9 cellular contexts compared by ENCODE assay signal in genomic region chr7:99324559-99324958, GRCh38.
DNase-seq lines count a peak whose midpoint lies in the region; ATAC-seq and TF ChIP-seq lines count a peak whose summit lies in the region.
"Had no signal": no experiment of that assay in that cellular context is flagged by ENCODE, and none has a peak within 500 bp of the region (broad histone marks: within the 10 kb centered on the region; RNA-seq: fewer than 3 reads in every experiment).

No MANE protein-coding gene starts in this region.

- peak overlapping the region; percentile 99 for H3K4me3 ChIP-seq in WI38 (ENCODE audit: low read depth, low read length)
- peak overlapping the region; percentile 83 for H3K4me3 ChIP-seq in fibroblast of pulmonary artery (replicated peaks; ENCODE audit: low read depth, low read length)

- no peak for ATAC-seq in stimulated activated effector memory CD8-positive, alpha-beta T cell treated with anti-CD3 and anti-CD28 coated beads, Interleukin-12 subunit alpha, Interleukin-12 subunit beta, amount 100 ng/mL, for 72 hours
- no peak for ATAC-seq in HG03442 (IDR thresholded peaks at IDR 0.05; ENCODE audit: unreplicated experiment)

- TF ChIP-seq CTCF in WI38 (IDR thresholded peaks at IDR 0.05; ENCODE audit: low read depth, low read length) (no peak), fibroblast of pulmonary artery (IDR thresholded peaks at IDR 0.05; ENCODE audit: low read length, missing control alignments) (no peak), GM13977 (IDR thresholded peaks at IDR 0.05; ENCODE audit: extremely low read depth, insufficient read depth, missing control alignments) (no peak)

- H3K4me3 Mint-ChIP-seq in activated naive CD4-positive, alpha-beta T cell treated with anti-CD3 and anti-CD28 coated beads, Interleukin-2, amount 50 U/mL, for 24 hours, result peak overlapping the region; percentile 94
- peak overlapping the region; percentile 88 for H3K4me3 Mint-ChIP-seq in stimulated activated effector memory CD8-positive, alpha-beta T cell treated with anti-CD3 and anti-CD28 coated beads, Interleukin-12 subunit alpha, Interleukin-12 subunit beta, amount 100 ng/mL, for 72 hours

- H3K9me3 Mint-ChIP-seq in activated naive CD4-positive, alpha-beta T cell treated with anti-CD3 and anti-CD28 coated beads, Interleukin-2, amount 50 U/mL, for 24 hours, result no peaks in the 10 kb centered on the region
- H3K9me3 Mint-ChIP-seq in stimulated activated effector memory CD8-positive, alpha-beta T cell treated with anti-CD3 and anti-CD28 coated beads, Interleukin-12 subunit alpha, Interleukin-12 subunit beta, amount 100 ng/mL, for 72 hours, result no peaks in the 10 kb centered on the region

- H3K27ac Mint-ChIP-seq in activated naive CD4-positive, alpha-beta T cell treated with anti-CD3 and anti-CD28 coated beads, Interleukin-2, amount 50 U/mL, for 24 hours, result peak overlapping the region; percentile 17
- peak overlapping the region; percentile 94 for H3K27ac Mint-ChIP-seq in stimulated activated effector memory CD8-positive, alpha-beta T cell treated with anti-CD3 and anti-CD28 coated beads, Interleukin-12 subunit alpha, Interleukin-12 subunit beta, amount 100 ng/mL, for 72 hours

- in situ Hi-C loops in GM13977 (cut with MboI; ENCODE audit: low pct_unique_long_range_greater_than_20kb, low sequenced_read_pairs, unreplicated experiment), result no loop called here

- no peaks in the 10 kb centered on the region for H3K36me3 Mint-ChIP-seq in activated naive CD4-positive, alpha-beta T cell treated with anti-CD3 and anti-CD28 coated beads, Interleukin-2, amount 50 U/mL, for 24 hours
- H3K36me3 Mint-ChIP-seq in stimulated activated effector memory CD8-positive, alpha-beta T cell treated with anti-CD3 and anti-CD28 coated beads, Interleukin-12 subunit alpha, Interleukin-12 subunit beta, amount 100 ng/mL, for 72 hours, result peaks cover 38% of the 10 kb centered on the region

- no peak for DNase-seq in activated naive CD4-positive, alpha-beta T cell (lab: John Stamatoyannopoulos, UW)
- DNase-seq in fibroblast of pulmonary artery (ENCODE audit: low read depth) (no peak), GM13977 (ENCODE audit: low spot score) (no peak), NCI-H524 treated with DMSO at 0.1 percent for 48 hours (lab: John Stamatoyannopoulos, UW) (no peak)
- no peak for DNase-seq in stimulated activated effector memory CD8-positive, alpha-beta T cell treated with anti-CD3 and anti-CD28 coated beads, Interleukin-12 subunit alpha, Interleukin-12 subunit beta, amount 100 ng/mL, for 72 hours (ENCODE audit: low spot score in 2 of 2)
- DNase-seq: activated effector memory CD4-positive, alpha-beta T cell treated with anti-CD3 and anti-CD28 coated beads, Interleukin-2, amount 50 U/mL, for 16 hours had no signal

- H3K27me3 Mint-ChIP-seq in activated naive CD4-positive, alpha-beta T cell treated with anti-CD3 and anti-CD28 coated beads, Interleukin-2, amount 50 U/mL, for 24 hours, result no peaks in the 10 kb centered on the region

- peaks cover 30% of the 10 kb centered on the region for H3K4me1 Mint-ChIP-seq in activated naive CD4-positive, alpha-beta T cell treated with anti-CD3 and anti-CD28 coated beads, Interleukin-2, amount 50 U/mL, for 24 hours
- H3K4me1 Mint-ChIP-seq in stimulated activated effector memory CD8-positive, alpha-beta T cell treated with anti-CD3 and anti-CD28 coated beads, Interleukin-12 subunit alpha, Interleukin-12 subunit beta, amount 100 ng/mL, for 72 hours, result peaks cover 26% of the 10 kb centered on the region
